In genomic region chr21:31636874-31637273, GRCh38 we compare ENCODE assay signal across 39 cellular contexts.
"Had no signal": no experiment of that assay in that cellular context is flagged by ENCODE, and none has a peak within 500 bp of the region (broad histone marks: within the 10 kb centered on the region; RNA-seq: fewer than 3 reads in every experiment).

No MANE protein-coding gene starts in this region.

- H3K27me3 ChIP-seq: adrenal gland, ascending aorta, body of pancreas, brain microvascular endothelial cell, cardiac muscle cell had no signal

- H3K27me3 Mint-ChIP-seq: activated naive CD4-positive, alpha-beta T cell treated with anti-CD3 and anti-CD28 coated beads, Interleukin-2, amount 10 ng/mL, durations not matched to agents 7 days and 5 days; activated naive CD4-positive, alpha-beta T cell treated with anti-CD3 and anti-CD28 coated beads, Interleukin-2, amount 50 U/mL, for 24 hours; activated naive CD8-positive, alpha-beta T cell; activated naive CD8-positive, alpha-beta T cell treated with anti-CD3 and anti-CD28 coated beads for 36 hours; activated naive CD8-positive, alpha-beta T cell treated with anti-CD3 and anti-CD28 coated beads, Interleukin-2, amount 50 U/mL, for 24 hours; activated T-cell treated with anti-CD3 and anti-CD28 coated beads, Interleukin-2, amount 50 U/mL, for 24 hours; activated T-helper 17 cell treated with anti-CD3 and anti-CD28 coated beads, Interleukin-2, amount 50 U/mL, for 72 hours had no signal

- H3K4me3 Mint-ChIP-seq: activated naive CD4-positive, alpha-beta T cell treated with anti-CD3 and anti-CD28 coated beads for 36 hours; activated naive CD4-positive, alpha-beta T cell treated with anti-CD3 and anti-CD28 coated beads, Interleukin-2, amount 10 ng/mL, durations not matched to agents 7 days and 5 days; activated naive CD4-positive, alpha-beta T cell treated with anti-CD3 and anti-CD28 coated beads, Interleukin-2, amount 50 U/mL, for 24 hours; activated naive CD8-positive, alpha-beta T cell; activated naive CD8-positive, alpha-beta T cell treated with anti-CD3 and anti-CD28 coated beads for 36 hours; activated naive CD8-positive, alpha-beta T cell treated with anti-CD3 and anti-CD28 coated beads, Interleukin-2, amount 10 ng/mL, durations not matched to agents 7 days and 5 days; activated naive CD8-positive, alpha-beta T cell treated with anti-CD3 and anti-CD28 coated beads, Interleukin-2, amount 50 U/mL, for 24 hours; activated T-cell treated with anti-CD3 and anti-CD28 coated beads, Interleukin-2, amount 50 U/mL, for 24 hours; activated T-cell treated with anti-CD3 and anti-CD28 coated beads, Interleukin-2, amount 50 U/mL, for 4 hours; activated T-cell treated with anti-CD3 and anti-CD28 coated beads, Interleukin-2, amount 50 U/mL, for 72 hours; activated T-helper 1 cell treated with anti-CD3 and anti-CD28 coated beads, Interleukin-12 subunit alpha, Interleukin-12 subunit beta, Interleukin-2, Interleukin-4 antibody, amounts not matched to agents 30 ng/mL and 10 ng/mL and 1 ng/mL, durations not matched to agents 14 hours and 24 hours and 36 hours; activated T-helper 17 cell treated with anti-CD3 and anti-CD28 coated beads, Interleukin-2, amount 50 U/mL, for 72 hours; brain; central memory CD8-positive, alpha-beta T cell had no signal

- DNase-seq: activated effector memory CD4-positive, alpha-beta T cell treated with anti-CD3 and anti-CD28 coated beads, Interleukin-2, amount 50 U/mL, for 16 hours; activated effector memory CD4-positive, alpha-beta T cell treated with Interleukin-2 at 50 U/mL for 16 hours; activated gamma-delta T cell; activated gamma-delta T cell treated with Interleukin-2 at 50 U/mL for 16 hours; activated naive CD4-positive, alpha-beta T cell; activated naive CD4-positive, alpha-beta T cell treated with anti-CD3 and anti-CD28 coated beads for 36 hours; activated naive CD4-positive, alpha-beta T cell treated with anti-CD3 and anti-CD28 coated beads, Interleukin-2, amount 10 ng/mL, durations not matched to agents 7 days and 5 days; activated naive CD4-positive, alpha-beta T cell treated with anti-CD3 and anti-CD28 coated beads, Interleukin-2, amount 50 U/mL, for 16 hours; activated naive CD4-positive, alpha-beta T cell treated with Interleukin-2 at 50 U/mL for 16 hours; activated naive CD8-positive, alpha-beta T cell treated with anti-CD3 and anti-CD28 coated beads for 36 hours; activated naive CD8-positive, alpha-beta T cell treated with anti-CD3 and anti-CD28 coated beads, Interleukin-2, amount 10 ng/mL, durations not matched to agents 7 days and 5 days; activated naive CD8-positive, alpha-beta T cell treated with anti-CD3 and anti-CD28 coated beads, Interleukin-2, amount 50 U/mL, for 24 hours; activated T-cell treated with anti-CD3 and anti-CD28 coated beads, Interleukin-2, amount 50 U/mL, for 1 hour; activated T-cell treated with anti-CD3 and anti-CD28 coated beads, Interleukin-2, amount 50 U/mL, for 24 hours; activated T-cell treated with anti-CD3 and anti-CD28 coated beads, Interleukin-2, amount 50 U/mL, for 4 hours; activated T-cell treated with anti-CD3 and anti-CD28 coated beads, Interleukin-2, amount 50 U/mL, for 48 hours; activated T-cell treated with anti-CD3 and anti-CD28 coated beads, Interleukin-2, amount 50 U/mL, for 72 hours; adrenal gland; amniotic stem cell; amygdala; anterior cingulate cortex; aorta; body of pancreas; brain microvascular endothelial cell; caudate nucleus; central memory CD4-positive, alpha-beta T cell; cerebellar nuclear complex had no signal

- H3K4me1 Mint-ChIP-seq: activated naive CD4-positive, alpha-beta T cell treated with anti-CD3 and anti-CD28 coated beads, Interleukin-2, amount 10 ng/mL, durations not matched to agents 7 days and 5 days; activated naive CD4-positive, alpha-beta T cell treated with anti-CD3 and anti-CD28 coated beads, Interleukin-2, amount 50 U/mL, for 24 hours; activated naive CD8-positive, alpha-beta T cell treated with anti-CD3 and anti-CD28 coated beads for 36 hours; activated naive CD8-positive, alpha-beta T cell treated with anti-CD3 and anti-CD28 coated beads, Interleukin-2, amount 10 ng/mL, durations not matched to agents 7 days and 5 days; activated naive CD8-positive, alpha-beta T cell treated with anti-CD3 and anti-CD28 coated beads, Interleukin-2, amount 50 U/mL, for 24 hours; activated T-helper 17 cell treated with anti-CD3 and anti-CD28 coated beads, Interleukin-2, amount 50 U/mL, for 72 hours; brain; central memory CD8-positive, alpha-beta T cell had no signal

- H3K4me1 ChIP-seq: adrenal gland, ascending aorta, body of pancreas had no signal

- H3K9me3 ChIP-seq: adrenal gland, body of pancreas had no signal

- H3K36me3 ChIP-seq: adrenal gland, ascending aorta, brain microvascular endothelial cell, cardiac muscle cell had no signal

- H3K9me3 Mint-ChIP-seq: activated T-helper 1 cell treated with anti-CD3 and anti-CD28 coated beads, Interleukin-12 subunit alpha, Interleukin-12 subunit beta, Interleukin-2, Interleukin-4 antibody, amounts not matched to agents 30 ng/mL and 10 ng/mL and 1 ng/mL, durations not matched to agents 14 hours and 24 hours and 36 hours; central memory CD8-positive, alpha-beta T cell had no signal

- H3K4me3 ChIP-seq: adrenal gland, ascending aorta, body of pancreas, cardiac muscle cell had no signal

- FAIRE-seq: astrocyte, bronchial epithelial cell had no signal

- H3K36me3 Mint-ChIP-seq: activated naive CD4-positive, alpha-beta T cell treated with anti-CD3 and anti-CD28 coated beads, Interleukin-2, amount 10 ng/mL, durations not matched to agents 7 days and 5 days; activated naive CD8-positive, alpha-beta T cell treated with anti-CD3 and anti-CD28 coated beads for 36 hours; brain had no signal

- H3K27ac Mint-ChIP-seq: activated naive CD4-positive, alpha-beta T cell treated with anti-CD3 and anti-CD28 coated beads for 36 hours; activated naive CD4-positive, alpha-beta T cell treated with anti-CD3 and anti-CD28 coated beads, Interleukin-2, amount 10 ng/mL, durations not matched to agents 7 days and 5 days; activated naive CD4-positive, alpha-beta T cell treated with anti-CD3 and anti-CD28 coated beads, Interleukin-2, amount 50 U/mL, for 24 hours; activated naive CD4-positive, alpha-beta T cell treated with anti-CD3 and anti-CD28 coated beads, Interleukin-2, amount 50 U/mL, for 72 hours; activated naive CD8-positive, alpha-beta T cell; activated naive CD8-positive, alpha-beta T cell treated with anti-CD3 and anti-CD28 coated beads for 36 hours; activated naive CD8-positive, alpha-beta T cell treated with anti-CD3 and anti-CD28 coated beads, Interleukin-2, amount 10 ng/mL, durations not matched to agents 7 days and 5 days; activated naive CD8-positive, alpha-beta T cell treated with anti-CD3 and anti-CD28 coated beads, Interleukin-2, amount 50 U/mL, for 24 hours; activated T-cell treated with anti-CD3 and anti-CD28 coated beads, Interleukin-2, amount 50 U/mL, for 24 hours; activated T-cell treated with anti-CD3 and anti-CD28 coated beads, Interleukin-2, amount 50 U/mL, for 72 hours; activated T-helper 1 cell treated with anti-CD3 and anti-CD28 coated beads, Interleukin-12 subunit alpha, Interleukin-12 subunit beta, Interleukin-2, Interleukin-4 antibody, amounts not matched to agents 30 ng/mL and 10 ng/mL and 1 ng/mL, durations not matched to agents 14 hours and 24 hours and 36 hours; activated T-helper 17 cell treated with anti-CD3 and anti-CD28 coated beads, Interleukin-2, amount 50 U/mL, for 72 hours; activated T-helper 2 cell treated with anti-CD3 and anti-CD28 coated beads, Interferon-gamma antibody, Interleukin-2, Interleukin-4, amounts not matched to agents 10 μg/mL and 5 μg/mL and 100 μg/mL, durations not matched to agents 14 hours and 24 hours and 36 hours; brain had no signal

- H3K27ac ChIP-seq: adrenal gland, ascending aorta, body of pancreas, brain microvascular endothelial cell, cardiac muscle cell had no signal

- ATAC-seq: activated naive CD4-positive, alpha-beta T cell treated with anti-CD3 and anti-CD28 coated beads, Interleukin-2, amount 50 U/mL, for 72 hours; activated naive CD8-positive, alpha-beta T cell treated with anti-CD3 and anti-CD28 coated beads, Interleukin-2, amount 50 U/mL, for 24 hours; activated T-cell treated with anti-CD3 and anti-CD28 coated beads, Interleukin-2, amount 50 U/mL, for 4 hours; activated T-cell treated with anti-CD3 and anti-CD28 coated beads, Interleukin-2, amount 50 U/mL, for 72 hours; activated T-helper 17 cell treated with anti-CD3 and anti-CD28 coated beads, Interleukin-2, amount 50 U/mL, for 72 hours; body of pancreas had no signal
